36 cellular contexts compared by ENCODE assay signal in genomic region chr3:118827446-118827845, GRCh38.
"Had no signal": no experiment of that assay in that cellular context is flagged by ENCODE, and none has a peak within 500 bp of the region (broad histone marks: within the 10 kb centered on the region; RNA-seq: fewer than 3 reads in every experiment).

No MANE protein-coding gene starts in this region.

- H3K4me3 Mint-ChIP-seq: activated B cell treated with CpG ODN at 0.5 μM for 24 hours; activated CD4-positive, alpha-beta memory T cell treated with anti-CD3 and anti-CD28 coated beads for 36 hours; activated CD4-positive, alpha-beta T cell treated with anti-CD3 and anti-CD28 coated beads, Interleukin-2, amount 10 ng/mL, durations not matched to agents 24 days and 14 days; activated CD8-positive, alpha-beta T cell treated with anti-CD3 and anti-CD28 coated beads for 36 hours; activated naive CD4-positive, alpha-beta T cell treated with anti-CD3 and anti-CD28 coated beads for 36 hours; activated naive CD8-positive, alpha-beta T cell treated with anti-CD3 and anti-CD28 coated beads for 36 hours; activated T-cell treated with anti-CD3 and anti-CD28 coated beads, Interleukin-2, amount 50 U/mL, for 4 hours; activated T-cell treated with anti-CD3 and anti-CD28 coated beads, Interleukin-2, amount 50 U/mL, for 72 hours; activated T-helper 1 cell treated with anti-CD3 and anti-CD28 coated beads, Interleukin-12 subunit alpha, Interleukin-12 subunit beta, Interleukin-2, Interleukin-4 antibody, amounts not matched to agents 30 ng/mL and 10 ng/mL and 1 ng/mL, durations not matched to agents 14 hours and 24 hours and 36 hours; activated T-helper 17 cell treated with anti-CD3 and anti-CD28 coated beads, Interleukin-2, amount 50 U/mL, for 72 hours; T-helper 1 cell treated with Interleukin-12 subunit alpha and Interleukin-12 subunit beta and Interleukin-4 antibody, amounts not matched to agents 30 μg/mL and 1 μg/mL, for 36 hours; T-helper 2 cell treated with Interferon-gamma antibody and Interleukin-4, amounts not matched to agents 5 μg/mL and 100 μg/mL, for 36 hours had no signal

- H3K4me1 Mint-ChIP-seq: activated B cell treated with CpG ODN at 0.5 μM for 24 hours; activated CD4-positive, alpha-beta T cell treated with anti-CD3 and anti-CD28 coated beads, Interleukin-2, amount 10 ng/mL, durations not matched to agents 24 days and 14 days; activated naive CD8-positive, alpha-beta T cell treated with anti-CD3 and anti-CD28 coated beads for 36 hours; activated T-helper 17 cell treated with anti-CD3 and anti-CD28 coated beads, Interleukin-2, amount 50 U/mL, for 72 hours had no signal

- H3K27ac Mint-ChIP-seq: activated B cell treated with CpG ODN at 0.5 μM for 24 hours; activated CD4-positive, alpha-beta memory T cell treated with anti-CD3 and anti-CD28 coated beads for 36 hours; activated CD4-positive, alpha-beta T cell treated with anti-CD3 and anti-CD28 coated beads, Interleukin-2, amount 10 ng/mL, durations not matched to agents 24 days and 14 days; activated CD8-positive, alpha-beta T cell treated with anti-CD3 and anti-CD28 coated beads for 36 hours; activated naive CD4-positive, alpha-beta T cell treated with anti-CD3 and anti-CD28 coated beads for 36 hours; activated naive CD4-positive, alpha-beta T cell treated with anti-CD3 and anti-CD28 coated beads, Interleukin-2, amount 50 U/mL, for 72 hours; activated naive CD8-positive, alpha-beta T cell treated with anti-CD3 and anti-CD28 coated beads for 36 hours; activated T-cell treated with anti-CD3 and anti-CD28 coated beads, Interleukin-2, amount 50 U/mL, for 72 hours; activated T-helper 1 cell treated with anti-CD3 and anti-CD28 coated beads, Interleukin-12 subunit alpha, Interleukin-12 subunit beta, Interleukin-2, Interleukin-4 antibody, amounts not matched to agents 30 ng/mL and 10 ng/mL and 1 ng/mL, durations not matched to agents 14 hours and 24 hours and 36 hours; activated T-helper 17 cell treated with anti-CD3 and anti-CD28 coated beads, Interleukin-2, amount 50 U/mL, for 72 hours; T-helper 1 cell treated with Interleukin-12 subunit alpha and Interleukin-12 subunit beta and Interleukin-4 antibody, amounts not matched to agents 30 μg/mL and 1 μg/mL, for 36 hours; T-helper 2 cell treated with Interferon-gamma antibody and Interleukin-4, amounts not matched to agents 5 μg/mL and 100 μg/mL, for 36 hours had no signal

- FAIRE-seq: astrocyte, TTC549 had no signal

- H3K27me3 ChIP-seq: adrenal gland, body of pancreas, brain microvascular endothelial cell, breast epithelium had no signal

- H3K9me3 Mint-ChIP-seq: activated B cell treated with CpG ODN at 0.5 μM for 24 hours; activated CD4-positive, alpha-beta memory T cell treated with anti-CD3 and anti-CD28 coated beads for 36 hours; activated CD4-positive, alpha-beta T cell treated with anti-CD3 and anti-CD28 coated beads, Interleukin-2, amount 10 ng/mL, durations not matched to agents 24 days and 14 days; activated CD8-positive, alpha-beta T cell treated with anti-CD3 and anti-CD28 coated beads for 36 hours; activated naive CD4-positive, alpha-beta T cell treated with anti-CD3 and anti-CD28 coated beads for 36 hours; activated naive CD4-positive, alpha-beta T cell treated with anti-CD3 and anti-CD28 coated beads, Interleukin-2, amount 50 U/mL, for 72 hours; activated naive CD8-positive, alpha-beta T cell treated with anti-CD3 and anti-CD28 coated beads for 36 hours; activated T-cell treated with anti-CD3 and anti-CD28 coated beads, Interleukin-2, amount 50 U/mL, for 4 hours; activated T-cell treated with anti-CD3 and anti-CD28 coated beads, Interleukin-2, amount 50 U/mL, for 72 hours; activated T-helper 1 cell treated with anti-CD3 and anti-CD28 coated beads, Interleukin-12 subunit alpha, Interleukin-12 subunit beta, Interleukin-2, Interleukin-4 antibody, amounts not matched to agents 30 ng/mL and 10 ng/mL and 1 ng/mL, durations not matched to agents 14 hours and 24 hours and 36 hours; activated T-helper 17 cell treated with anti-CD3 and anti-CD28 coated beads, Interleukin-2, amount 50 U/mL, for 72 hours; T-helper 1 cell treated with Interleukin-12 subunit alpha and Interleukin-12 subunit beta and Interleukin-4 antibody, amounts not matched to agents 30 μg/mL and 1 μg/mL, for 36 hours; T-helper 2 cell treated with Interferon-gamma antibody and Interleukin-4, amounts not matched to agents 5 μg/mL and 100 μg/mL, for 36 hours had no signal

- ATAC-seq: activated CD8-positive, alpha-beta T cell treated with anti-CD3 and anti-CD28 coated beads for 36 hours; activated naive CD4-positive, alpha-beta T cell treated with anti-CD3 and anti-CD28 coated beads, Interleukin-2, amount 50 U/mL, for 72 hours; activated T-cell treated with anti-CD3 and anti-CD28 coated beads, Interleukin-2, amount 50 U/mL, for 4 hours; activated T-cell treated with anti-CD3 and anti-CD28 coated beads, Interleukin-2, amount 50 U/mL, for 72 hours; activated T-helper 17 cell treated with anti-CD3 and anti-CD28 coated beads, Interleukin-2, amount 50 U/mL, for 72 hours; body of pancreas had no signal

- H3K36me3 Mint-ChIP-seq: activated CD4-positive, alpha-beta memory T cell treated with anti-CD3 and anti-CD28 coated beads for 36 hours; activated naive CD4-positive, alpha-beta T cell treated with anti-CD3 and anti-CD28 coated beads, Interleukin-2, amount 50 U/mL, for 72 hours; activated naive CD8-positive, alpha-beta T cell treated with anti-CD3 and anti-CD28 coated beads for 36 hours had no signal

- H3K36me3 ChIP-seq: adrenal gland, brain microvascular endothelial cell, breast epithelium had no signal

- H3K4me3 ChIP-seq: adrenal gland, body of pancreas, breast epithelium had no signal

- H3K4me1 ChIP-seq: adrenal gland, body of pancreas, breast epithelium had no signal

- H3K27ac ChIP-seq: adrenal gland, body of pancreas, brain microvascular endothelial cell, breast epithelium, VCaP had no signal

- H3K9me3 ChIP-seq: adrenal gland, body of pancreas, breast epithelium had no signal

- DNase-seq: activated B cell treated with CpG ODN at 0.5 μM for 24 hours; activated CD4-positive, alpha-beta memory T cell treated with anti-CD3 and anti-CD28 coated beads for 36 hours; activated CD4-positive, alpha-beta T cell treated with anti-CD3 and anti-CD28 coated beads for 4 hours; activated CD4-positive, alpha-beta T cell treated with anti-CD3 and anti-CD28 coated beads, Interleukin-2, amount 10 ng/mL, durations not matched to agents 24 days and 14 days; activated CD4-positive, alpha-beta T cell treated with anti-CD3 and anti-CD28 coated beads, Interleukin-2, amount 50 U/mL, for 1 hour; activated CD4-positive, alpha-beta T cell treated with anti-CD3 and anti-CD28 coated beads, Interleukin-2, amount 50 U/mL, for 4 hours; activated CD4-positive, CD25-positive, alpha-beta regulatory T cell treated with anti-CD3 and anti-CD28 coated beads, Interleukin-2, amount 50 U/mL, for 72 hours; activated CD8-positive, alpha-beta memory T cell treated with anti-CD3 and anti-CD28 coated beads, Interleukin-2, amount 50 U/mL, for 4 hours; activated CD8-positive, alpha-beta T cell treated with anti-CD3 and anti-CD28 coated beads for 36 hours; activated effector memory CD4-positive, alpha-beta T cell treated with anti-CD3 and anti-CD28 coated beads, Interleukin-2, amount 50 U/mL, for 16 hours; activated gamma-delta T cell treated with Interleukin-2 at 50 U/mL for 16 hours; activated naive CD4-positive, alpha-beta T cell; activated naive CD4-positive, alpha-beta T cell treated with anti-CD3 and anti-CD28 coated beads for 36 hours; activated naive CD4-positive, alpha-beta T cell treated with anti-CD3 and anti-CD28 coated beads, Interleukin-2, amount 50 U/mL, for 16 hours; activated naive CD8-positive, alpha-beta T cell treated with anti-CD3 and anti-CD28 coated beads for 36 hours; activated T-cell treated with anti-CD3 and anti-CD28 coated beads for 4 hours; activated T-cell treated with anti-CD3 and anti-CD28 coated beads, Interleukin-2, amount 50 U/mL, for 1 hour; activated T-cell treated with anti-CD3 and anti-CD28 coated beads, Interleukin-2, amount 50 U/mL, for 4 hours; activated T-cell treated with anti-CD3 and anti-CD28 coated beads, Interleukin-2, amount 50 U/mL, for 72 hours; adrenal gland; amniotic stem cell; aorta; body of pancreas; brain microvascular endothelial cell; central memory CD4-positive, alpha-beta T cell; T-helper 2 cell; T-helper 9 cell had no signal
